In the genomic region with DNA sequence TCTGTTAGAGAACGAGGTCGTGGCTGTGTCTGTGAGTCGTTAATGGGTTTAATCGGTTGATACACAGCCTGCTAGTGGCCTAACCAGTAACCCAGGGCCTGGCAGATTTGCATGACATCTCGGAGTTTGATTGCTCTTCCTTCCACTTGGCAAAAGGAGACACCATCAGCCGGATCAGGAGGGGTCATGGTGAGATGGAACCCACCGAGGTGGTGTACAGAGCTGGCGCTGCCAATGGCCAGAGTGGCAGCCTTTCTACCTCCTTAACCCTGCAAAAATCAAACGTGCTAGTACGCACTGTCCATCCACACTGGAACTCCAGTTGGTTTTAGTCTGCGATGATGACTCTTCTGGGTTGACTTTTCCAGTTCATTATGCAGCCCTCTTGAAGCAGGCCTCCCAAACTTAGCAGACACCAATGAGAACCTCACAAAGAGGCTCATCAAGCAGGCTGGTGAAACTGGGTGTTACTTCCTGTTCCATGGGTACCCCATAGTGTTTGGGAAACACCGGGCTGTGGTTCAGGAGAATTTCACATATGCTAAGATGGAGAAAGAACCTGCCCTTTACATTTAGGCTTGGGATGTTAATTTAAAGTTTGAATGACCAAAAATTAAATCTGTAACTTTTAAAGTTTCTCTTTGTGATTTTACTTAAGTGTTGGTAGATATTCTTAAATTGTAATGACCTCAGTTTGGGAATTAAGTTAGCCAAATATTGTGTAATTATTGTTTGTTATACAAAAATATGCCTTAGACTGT, we compare ENCODE assay signal across 1 cellular context.
TF ChIP-seq lines count a peak whose summit lies in the region.

No MANE protein-coding gene starts in this region.

TF ChIP-seq in IMR-90, 13 proteins besides CTCF, POLR2A, EP300 and RAD21:
- TF ChIP-seq NFE2L2 (IDR thresholded peaks at IDR 0.05; ENCODE audit: low read depth, low read length) = no peak
- no peak for TF ChIP-seq BHLHE40 (IDR thresholded peaks at IDR 0.05; ENCODE audit: low read depth, low read length)
- no peak for TF ChIP-seq SMC3 (IDR thresholded peaks at IDR 0.05; ENCODE audit: low read depth, low read length)
- TF ChIP-seq CHD1 (IDR thresholded peaks at IDR 0.05; ENCODE audit: low read depth, low read length) = no peak
- TF ChIP-seq RCOR1 (IDR thresholded peaks at IDR 0.05; ENCODE audit: insufficient replicate concordance, low read length) = no peak
- no peak for TF ChIP-seq MAZ (IDR thresholded peaks at IDR 0.05; ENCODE audit: borderline replicate concordance, low read depth, low read length)
- TF ChIP-seq CEBPB (IDR thresholded peaks at IDR 0.05; ENCODE audit: low read depth, low read length) = no peak
